ENCODE assay signal across 8 cellular contexts in genomic region chr2:96146881-96147592, GRCh38. TPM values are rescaled to one million over a fixed set of nuclear protein-coding genes. Genes with fewer than 3 reads are reported as not detected.
DNase-seq lines count a peak whose midpoint lies in the region; ATAC-seq and TF ChIP-seq lines count a peak whose summit lies in the region.

No MANE protein-coding gene starts in this region.

- peak; percentile 74 for DNase-seq in activated CD4-positive, alpha-beta T cell treated with anti-CD3 and anti-CD28 coated beads for 36 hours
- DNase-seq in activated CD4-positive, alpha-beta T cell treated with anti-CD3 and anti-CD28 coated beads, Interleukin-2, amount 50 U/mL, for 4 hours: no peak
- peak; percentile 47 for DNase-seq in RWPE2 (ENCODE audit: low spot score)
- no peak for DNase-seq in epithelial cell of prostate (ENCODE audit: low read depth, low spot score)
- DNase-seq in NCI-H146 treated with DMSO at 0.1 percent for 48 hours (lab: John Stamatoyannopoulos, UW; ENCODE audit: unreplicated experiment): no peak
- DNase-seq in NCI-H1436 (lab: John Stamatoyannopoulos, UW): no peak
- no peak for DNase-seq in ureter (ENCODE audit: low spot score)

- no peak for ATAC-seq in activated CD4-positive, alpha-beta T cell treated with anti-CD3 and anti-CD28 coated beads for 36 hours
- ATAC-seq in RWPE2 (ENCODE audit: low read depth): no peak
- ATAC-seq in stimulated activated memory B cell treated with anti-CD40 and anti-IgM and Interleukin-4, amounts not matched to agents 10 μg/mL and 1 μg/mL and 100 μg/mL, for 72 hours: no peak

- no peaks in the 10 kb centered on the region for H3K36me3 ChIP-seq in RWPE2 (ENCODE audit: low read depth)

- no peak overlapping the region for H3K27ac ChIP-seq in RWPE2 (ENCODE audit: poor library complexity, severe bottlenecking)
- H3K27ac ChIP-seq in epithelial cell of prostate: peak overlapping the region; percentile 21

- no peak for TF ChIP-seq CTCF in RWPE2 (IDR thresholded peaks at IDR 0.05; ENCODE audit: poor library complexity, severe bottlenecking)

- POLR2A ChIA-PET in activated CD4-positive, alpha-beta T cell treated with anti-CD3 and anti-CD28 coated beads for 36 hours (lab: Charles Lee): interaction anchor here (0.6 to 12.9 kb wide), 7 partner anchors 11 to 1068 kb away, joined by 3 to 136 read pairs (median 7); partner anchors contain the start of gene STARD7

- no peaks in the 10 kb centered on the region for H3K27me3 Mint-ChIP-seq in activated CD4-positive, alpha-beta T cell treated with anti-CD3 and anti-CD28 coated beads for 36 hours
- no peaks in the 10 kb centered on the region for H3K27me3 Mint-ChIP-seq in stimulated activated memory B cell treated with anti-CD40 and anti-IgM and Interleukin-4, amounts not matched to agents 10 μg/mL and 1 μg/mL and 100 μg/mL, for 72 hours

- no peaks in the 10 kb centered on the region for H3K9me3 Mint-ChIP-seq in activated CD4-positive, alpha-beta T cell treated with anti-CD3 and anti-CD28 coated beads for 36 hours (ENCODE audit: low read depth)
- no peaks in the 10 kb centered on the region for H3K9me3 Mint-ChIP-seq in stimulated activated memory B cell treated with anti-CD40 and anti-IgM and Interleukin-4, amounts not matched to agents 10 μg/mL and 1 μg/mL and 100 μg/mL, for 72 hours

- peak overlapping the region; percentile 99 for H3K27ac Mint-ChIP-seq in activated CD4-positive, alpha-beta T cell treated with anti-CD3 and anti-CD28 coated beads for 36 hours
- peak overlapping the region; percentile 96 for H3K27ac Mint-ChIP-seq in stimulated activated memory B cell treated with anti-CD40 and anti-IgM and Interleukin-4, amounts not matched to agents 10 μg/mL and 1 μg/mL and 100 μg/mL, for 72 hours

- CTCF ChIA-PET in activated CD4-positive, alpha-beta T cell treated with anti-CD3 and anti-CD28 coated beads for 36 hours (lab: Charles Lee): interaction anchor here (0.9 to 17.4 kb wide), 10 partner anchors 8 to 154 kb away, joined by 3 to 347 read pairs (median 5); partner anchors contain the start of genes ADRA2B and ASTL

- intact Hi-C loops in activated CD4-positive, alpha-beta T cell treated with anti-CD3 and anti-CD28 coated beads for 36 hours (cut with DNase I, micrococcal nuclease): loop anchor here (1.0 to 5.0 kb wide), 8 partner anchors 61 to 1515 kb away; partner anchors contain the start of genes SNRNP200 (in 2 of the 2), ACTR1B (in 1 of the 2), ARID5A (in 1 of the 2) and STARD7 (in 1 of the 2)

- peaks cover 31% of the 10 kb centered on the region for H3K36me3 Mint-ChIP-seq in activated CD4-positive, alpha-beta T cell treated with anti-CD3 and anti-CD28 coated beads for 36 hours (ENCODE audit: low read depth)
- H3K36me3 Mint-ChIP-seq in stimulated activated memory B cell treated with anti-CD40 and anti-IgM and Interleukin-4, amounts not matched to agents 10 μg/mL and 1 μg/mL and 100 μg/mL, for 72 hours: peaks cover 26% of the 10 kb centered on the region

- no peak overlapping the region for H3K4me3 ChIP-seq in RWPE2 (ENCODE audit: severe bottlenecking)

- no peaks in the 10 kb centered on the region for H3K9me3 ChIP-seq in RWPE2 (ENCODE audit: severe bottlenecking)

- peak overlapping the region; percentile 97 for H3K4me3 Mint-ChIP-seq in activated CD4-positive, alpha-beta T cell treated with anti-CD3 and anti-CD28 coated beads for 36 hours
- H3K4me3 Mint-ChIP-seq in stimulated activated memory B cell treated with anti-CD40 and anti-IgM and Interleukin-4, amounts not matched to agents 10 μg/mL and 1 μg/mL and 100 μg/mL, for 72 hours: peak overlapping the region; percentile 93

- peaks cover 64% of the 10 kb centered on the region for H3K4me1 Mint-ChIP-seq in activated CD4-positive, alpha-beta T cell treated with anti-CD3 and anti-CD28 coated beads for 36 hours
- peaks cover 82% of the 10 kb centered on the region for H3K4me1 Mint-ChIP-seq in stimulated activated memory B cell treated with anti-CD40 and anti-IgM and Interleukin-4, amounts not matched to agents 10 μg/mL and 1 μg/mL and 100 μg/mL, for 72 hours

- no peaks in the 10 kb centered on the region for H3K27me3 ChIP-seq in RWPE2 (ENCODE audit: insufficient read depth, poor library complexity, severe bottlenecking)

- no peaks in the 10 kb centered on the region for H3K4me1 ChIP-seq in RWPE2 (ENCODE audit: insufficient read depth, poor library complexity, severe bottlenecking)

RNA-seq across cellular contexts. Expression of gene DUSP2, which starts 1.8 kb away (rescaled TPM):
- 100 to 1,000 TPM; 248 to 407 TPM for total RNA-seq in activated CD4-positive, alpha-beta T cell treated with anti-CD3 and anti-CD28 coated beads for 36 hours
- total RNA-seq in ureter: 2.6 TPM

RNA-seq across cellular contexts. Expression of gene ASTL, which starts 8.7 kb away (rescaled TPM):
- total RNA-seq in activated CD4-positive, alpha-beta T cell treated with anti-CD3 and anti-CD28 coated beads for 36 hours: 1 to 10 TPM; 2.5 to 2.8 TPM
- total RNA-seq in ureter: not detected

RNA-seq across cellular contexts. Expression of gene ADRA2B, which starts 30.7 kb away (rescaled TPM):
- total RNA-seq in activated CD4-positive, alpha-beta T cell treated with anti-CD3 and anti-CD28 coated beads for 36 hours: under 1 TPM; 0.30 to 0.54 TPM
- total RNA-seq in ureter: 1.1 TPM

Comparison
In these comparisons a context has a peak if more than half of its experiments do, and no peak if none do; other contexts are left out.
1. DNase-seq: peak in activated CD4-positive, alpha-beta T cell treated with anti-CD3 and anti-CD28 coated beads for 36 hours (single experiment) and RWPE2 (single experiment); none in activated CD4-positive, alpha-beta T cell treated with anti-CD3 and anti-CD28 coated beads, Interleukin-2, amount 50 U/mL, for 4 hours (0 of 2), epithelial cell of prostate (single experiment), NCI-H146 treated with DMSO at 0.1 percent for 48 hours (single experiment), NCI-H1436 (single experiment) and ureter (single experiment).
2. RNA of gene DUSP2, which starts 1.8 kb away (total RNA-seq): 248 to 407 TPM in activated CD4-positive, alpha-beta T cell treated with anti-CD3 and anti-CD28 coated beads for 36 hours; 2.6 TPM in ureter (single experiment); every median in the first group is over 10 times any median in the second.